In the genomic region with DNA sequence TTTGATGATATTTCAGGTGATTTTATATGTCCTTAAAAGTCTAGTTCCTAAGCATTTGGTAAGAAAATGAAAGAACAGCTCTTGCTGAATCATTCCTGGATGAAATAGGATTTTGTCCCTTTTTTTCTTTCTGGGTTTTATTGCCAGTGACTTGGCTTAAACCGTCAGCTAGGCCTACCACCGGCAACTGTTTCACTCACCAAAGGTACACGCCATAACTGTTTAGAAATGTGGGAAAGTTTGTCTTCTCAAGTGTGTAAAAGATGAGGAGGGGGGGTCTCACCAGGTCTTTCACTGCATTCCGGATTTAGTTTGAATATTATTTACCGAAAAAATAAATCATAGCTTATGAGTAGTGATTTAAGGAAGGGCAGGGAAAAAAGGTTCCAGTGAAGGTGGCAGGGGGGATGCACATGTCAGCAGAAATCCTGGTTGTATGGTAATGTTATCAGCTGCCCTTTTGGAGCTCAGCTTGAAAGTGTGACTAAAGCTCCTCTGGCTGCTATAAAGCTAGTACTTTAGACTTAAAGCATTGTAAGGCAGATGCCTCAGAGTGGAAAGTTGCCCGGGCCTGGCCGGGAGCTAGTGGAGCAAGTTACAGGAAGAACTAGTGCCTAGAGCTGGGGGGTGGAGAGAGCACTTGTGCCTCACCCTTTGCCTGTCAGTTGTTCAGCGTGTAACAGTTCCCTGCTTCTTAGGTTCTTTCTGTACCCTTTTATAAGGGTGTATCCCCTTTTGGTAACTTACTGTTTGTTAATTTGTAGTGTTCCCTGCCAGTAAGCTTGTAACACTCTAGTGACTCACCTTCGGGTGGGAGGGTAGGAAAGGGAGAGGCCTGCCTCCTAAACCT, we compare ENCODE assay signal across 8 cellular contexts. TPM values are rescaled to one million over a fixed set of nuclear protein-coding genes. Genes with fewer than 3 reads are reported as not detected.
DNase-seq lines count a peak whose midpoint lies in the region; ATAC-seq, FAIRE-seq and TF ChIP-seq lines count a peak whose summit lies in the region.

No MANE protein-coding gene starts in this region.

- FAIRE-seq in RCC 7860 (lab: Jason Lieb, UNC): peak; percentile 34
- FAIRE-seq in K562 (lab: Jason Lieb, UNC): peak; percentile 58

- ATAC-seq in K562 (no peak), HG02938 (IDR thresholded peaks at IDR 0.05; ENCODE audit: unreplicated experiment) (no peak)

- H3K4me3 ChIP-seq in K562 (peak overlapping the region; percentile 73; the same call in 1 of the 2 replicates), smooth muscle cell (peak overlapping the region; percentile 96)

- no peak overlapping the region for H2AFZ ChIP-seq in K562 (ENCODE audit: low read depth, low read length)
- H2AFZ ChIP-seq in smooth muscle cell (ENCODE audit: low read depth): no peak overlapping the region

- H3K36me3 ChIP-seq in K562 (ENCODE audit: control insufficient read depth, insufficient read depth, low read length) (peaks cover 31% of the 10 kb centered on the region), smooth muscle cell (ENCODE audit: low read depth) (no peaks in the 10 kb centered on the region)

- in situ Hi-C loops in K562 (cut with MboI): no loop called here

- H3K4me2 ChIP-seq in K562 (ENCODE audit: insufficient read depth, low read length) (peak overlapping the region; percentile 91), smooth muscle cell (peak overlapping the region; percentile 98)

- POLR2A ChIA-PET in K562 (lab: Yijun Ruan, JAX): interaction anchor here (0.5 to 4.7 kb wide), 18 partner anchors 7 to 165 kb away, joined by 3 to 33 read pairs (median 4); no protein-coding TSS in a partner anchor

- H3K9me3 ChIP-seq in K562 (replicated peaks; ENCODE audit: control insufficient read depth, insufficient read depth, low read depth, low read length): no peaks in the 10 kb centered on the region
- no peaks in the 10 kb centered on the region for H3K9me3 ChIP-seq in smooth muscle cell (replicated peaks; ENCODE audit: low read depth)

- WGBS in K562 (ENCODE audit: insufficient coverage, low coverage, missing lambda C conversion rate): 6% methylated on average over 9 of the region's 9 CpGs
- WGBS in smooth muscle cell (ENCODE audit: low lambda C conversion rate): 21% methylated on average over 9 of the region's 9 CpGs

- peak overlapping the region; percentile 90 for H3K27ac ChIP-seq in K562 (ENCODE audit: extremely low read depth, low read depth, low read length)
- H3K27ac ChIP-seq in smooth muscle cell (ENCODE audit: low read depth): peak overlapping the region; percentile 95

- H3K27me3 ChIP-seq in K562 (ENCODE audit: control insufficient read depth in 2 of 2, insufficient read depth in 2 of 2, low read length in 2 of 2) (no peaks in the 10 kb centered on the region), smooth muscle cell (ENCODE audit: low read depth) (no peaks in the 10 kb centered on the region)

- peaks cover 6% of the 10 kb centered on the region for H3K9me1 ChIP-seq in K562 (ENCODE audit: control insufficient read depth, insufficient read depth, low read length)

- peaks cover 31% of the 10 kb centered on the region for H3F3A ChIP-seq in smooth muscle cell (ENCODE audit: low read depth)

- no peak for TF ChIP-seq RAD21 in K562 (CRISPR knock-in tag; conservative IDR thresholded peaks at IDR 0.05 in 1 of 2, IDR thresholded peaks at IDR 0.05 in 1 of 2)

- peak; percentile 75 for DNase-seq in RCC 7860 (ENCODE audit: low spot score)
- DNase-seq in K562 (ENCODE audit: extremely low read depth in 1 of 4, low spot score in 3 of 4): peak in 1 of 4 experiments; percentile 61
- peak; percentile 89 for DNase-seq in islet precursor cell
- DNase-seq in smooth muscle cell (lab: John Stamatoyannopoulos, UW; ENCODE audit: unreplicated experiment): no peak
- no peak for DNase-seq in GM20000 (ENCODE audit: low spot score)
- DNase-seq in cortex of kidney (lab: John Stamatoyannopoulos, UW): no peak

- no peak for TF ChIP-seq EP300 in K562 (IDR thresholded peaks at IDR 0.05; ENCODE audit: low read length)

- TF ChIP-seq CTCF in K562 (IDR thresholded peaks at IDR 0.05 in 2 of 3, conservative IDR thresholded peaks at IDR 0.05 in 1 of 3; ENCODE audit: insufficient read depth in 2 of 3, low read depth in 1 of 3, low read length in 3 of 3) (no peak), smooth muscle cell (IDR thresholded peaks at IDR 0.05; ENCODE audit: borderline replicate concordance, insufficient read depth, poor library complexity, severe bottlenecking) (no peak), GM20000 (IDR thresholded peaks at IDR 0.05; ENCODE audit: extremely low read depth, missing control alignments) (no peak)

- intact Hi-C loops in K562 (cut with micrococcal nuclease): loop anchor here (2.0 kb wide), 1 partner anchor 39 kb away; no protein-coding TSS in a partner anchor

- TF ChIP-seq POLR2A in GM19193 (IDR thresholded peaks at IDR 0.05; ENCODE audit: extremely low read depth, insufficient read depth, insufficient read length) (peak; percentile 71), K562 (conservative IDR thresholded peaks at IDR 0.05) (no peak)

- H4K20me1 ChIP-seq in K562 (replicated peaks; ENCODE audit: control insufficient read depth, insufficient read depth, low read length): peaks cover 72% of the 10 kb centered on the region
- H4K20me1 ChIP-seq in smooth muscle cell (ENCODE audit: low read depth): peaks cover 73% of the 10 kb centered on the region

- H3K79me2 ChIP-seq in K562 (ENCODE audit: control insufficient read depth, insufficient read depth, low read length) (peaks cover 79% of the 10 kb centered on the region), smooth muscle cell (ENCODE audit: low read depth) (peaks cover 65% of the 10 kb centered on the region)

- H3K4me1 ChIP-seq in K562 (replicated peaks in 1 of 2; ENCODE audit: control insufficient read depth in 2 of 2, insufficient read depth in 2 of 2, low read length in 2 of 2): peaks cover 22 to 67% of the 10 kb centered on the region in 2 experiments
- peaks cover 41% of the 10 kb centered on the region for H3K4me1 ChIP-seq in smooth muscle cell (ENCODE audit: low read depth)

- no TSS peak for BruUV-seq in K562 (replicated peaks; lab: Mats Ljungman, UMichigan)

- CTCF ChIA-PET in K562 (lab: Yijun Ruan, JAX; ENCODE audit: low intra/inter-chr PET ratio): no interaction called here

- H3K9ac ChIP-seq in K562 (ENCODE audit: insufficient read depth in 1 of 2, low read depth in 2 of 2, low read length in 2 of 2): peak overlapping the region; percentile 77 to 84; a peak in 3 of 4 replicates
- peak overlapping the region; percentile 49 for H3K9ac ChIP-seq in smooth muscle cell (ENCODE audit: low read depth)

TF ChIP-seq in K562, 482 proteins besides CTCF, POLR2A, EP300 and RAD21 (continues in another document):
- TF ChIP-seq MYBL2 (IDR thresholded peaks at IDR 0.05; ENCODE audit: low read depth): no peak
- TF ChIP-seq MYBL2 (CRISPR knock-in tag; IDR thresholded peaks at IDR 0.05; ENCODE audit: borderline replicate concordance): no peak
- TF ChIP-seq MAFG (tag; conservative IDR thresholded peaks at IDR 0.05): peak; percentile 39; the same call in 1 of the 2 replicates
- TF ChIP-seq SMARCE1 (IDR thresholded peaks at IDR 0.05): peak; percentile 33; the same call in 1 of the 2 replicates
- no peak for TF ChIP-seq RFX5 (IDR thresholded peaks at IDR 0.05; ENCODE audit: low read depth, low read length)
- TF ChIP-seq SMARCA4 (IDR thresholded peaks at IDR 0.05): 0 out of 2 replicates have a peak, but pooled peaks have one; percentile 24
- TF ChIP-seq, protein P1, sequence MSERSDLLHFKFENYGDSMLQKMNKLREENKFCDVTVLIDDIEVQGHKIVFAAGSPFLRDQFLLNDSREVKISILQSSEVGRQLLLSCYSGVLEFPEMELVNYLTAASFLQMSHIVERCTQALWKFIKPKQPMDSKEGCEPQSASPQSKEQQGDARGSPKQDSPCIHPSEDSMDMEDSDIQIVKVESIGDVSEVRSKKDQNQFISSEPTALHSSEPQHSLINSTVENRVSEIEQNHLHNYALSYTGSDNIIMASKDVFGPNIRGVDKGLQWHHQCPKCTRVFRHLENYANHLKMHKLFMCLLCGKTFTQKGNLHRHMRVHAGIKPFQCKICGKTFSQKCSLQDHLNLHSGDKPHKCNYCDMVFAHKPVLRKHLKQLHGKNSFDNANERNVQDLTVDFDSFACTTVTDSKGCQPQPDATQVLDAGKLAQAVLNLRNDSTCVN (CRISPR knock-in tag; IDR thresholded peaks at IDR 0.05): 0 out of 2 replicates have a peak, but pooled peaks have one; percentile 11
- no peak for TF ChIP-seq ERF (CRISPR knock-in tag; IDR thresholded peaks at IDR 0.05)
- TF ChIP-seq RBM17 (IDR thresholded peaks at IDR 0.05; ENCODE audit: borderline replicate concordance, low read depth, low read length): no peak
- TF ChIP-seq ZFX (CRISPR knock-in tag; IDR thresholded peaks at IDR 0.05): 0 out of 2 replicates have a peak, but pooled peaks have one; percentile 14
- peak; percentile 55; the same call in 1 of the 2 replicates for TF ChIP-seq ZNF586 (CRISPR knock-in tag; conservative IDR thresholded peaks at IDR 0.05)
- TF ChIP-seq E2F3 (CRISPR knock-in tag; IDR thresholded peaks at IDR 0.05): no peak

RNA-seq across cellular contexts. Expression of a gene that starts 3.1 kb away (rescaled TPM):
- total RNA-seq in K562 (2011; cell fraction: chromatin; rRNA removed; ENCODE audit: low replicate concordance): 725 and 867 TPM in 2 replicates
- 1,035 and 1,106 TPM in 2 replicates for total RNA-seq in K562 (2011; cell fraction: nucleolus; rRNA removed)
- total RNA-seq in K562 (2011; cell fraction: nucleoplasm; rRNA removed): 881 and 968 TPM in 2 replicates
- 234 and 262 TPM in 2 replicates for total RNA-seq in K562 (2014; rRNA removed)
- 109 and 122 TPM in 2 replicates for total RNA-seq in K562 (2014; rRNA removed; fragmentation: Illumina TruSeq; extraction: Trizol)
- 99.3 and 103 TPM in 2 replicates for total RNA-seq in K562 (2015; rRNA removed; fragmentation: Illumina TruSeq; extraction: Trizol)
- 319 and 354 TPM in 2 replicates for total RNA-seq in K562 (2021)
- polyA plus RNA-seq in K562 (2011; rRNA removed): 358 and 513 TPM in 2 replicates
- polyA plus RNA-seq in K562 (2011; cell fraction: cytosol; rRNA removed): 378 and 399 TPM in 2 replicates
- 255 and 257 TPM in 2 replicates for polyA plus RNA-seq in K562 (2011; cell fraction: nucleus; rRNA removed)
- 185 and 295 TPM in 2 replicates for polyA plus RNA-seq in K562 (2012)
- polyA plus RNA-seq in K562 (2014; fragmentation: Illumina TruSeq; extraction: Trizol): 358 and 388 TPM in 2 replicates
- polyA plus RNA-seq in K562 (2014; fragmentation: Nextera tagmentation; extraction: Ambion mirVana): 100 to 1,000 TPM; 113 to 135 TPM
- 261 and 293 TPM in 2 replicates for polyA plus RNA-seq in K562 (2014; rRNA removed)
- polyA minus RNA-seq in K562 (2011; rRNA and poly(A)+ RNA removed): 616 and 874 TPM in 2 replicates
- 258 and 300 TPM in 2 replicates for polyA minus RNA-seq in K562 (2011; cell fraction: cytosol; rRNA and poly(A)+ RNA removed)
- 138 and 192 TPM in 2 replicates for polyA minus RNA-seq in K562 (2011; cell fraction: nucleus; rRNA and poly(A)+ RNA removed)
- 93.0 and 104 TPM in 2 replicates for total RNA-seq in smooth muscle cell
- polyA plus RNA-seq in smooth muscle cell: 75.7 and 96.1 TPM in 2 replicates

Comparison
In these comparisons a context has a peak if more than half of its experiments do, and no peak if none do; other contexts are left out.
1. DNase-seq: peak in RCC 7860 (single experiment) and islet precursor cell (single experiment); none in smooth muscle cell (single experiment), GM20000 (single experiment) and cortex of kidney (single experiment).